Comparison of ENCODE assay signal across 14 cellular contexts in the genomic region with DNA sequence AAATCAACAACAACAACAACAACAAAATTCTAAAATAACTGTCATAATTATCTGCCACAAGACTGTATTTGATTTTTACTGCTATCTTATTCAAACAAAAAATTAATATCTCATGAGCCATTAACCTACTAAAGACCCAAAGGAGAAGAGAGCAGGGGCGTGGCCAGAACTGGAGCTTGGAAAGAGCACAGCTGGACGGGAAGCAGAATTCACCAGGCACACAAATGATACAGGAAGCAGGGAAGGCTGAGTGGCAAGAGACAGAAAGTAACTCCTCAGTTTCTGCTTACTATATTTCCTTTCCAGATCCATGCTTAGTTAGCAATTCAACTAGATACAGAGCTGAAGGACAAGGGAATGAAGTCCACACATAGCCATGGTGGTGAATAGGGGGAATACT. TPM values are rescaled to one million over a fixed set of nuclear protein-coding genes. Genes with fewer than 3 reads are reported as not detected.
DNase-seq lines count a peak whose midpoint lies in the region; ATAC-seq and TF ChIP-seq lines count a peak whose summit lies in the region.
"Had no signal": no experiment of that assay in that cellular context is flagged by ENCODE, and none has a peak within 500 bp of the region (broad histone marks: within the 10 kb centered on the region; RNA-seq: fewer than 3 reads in every experiment).

No MANE protein-coding gene starts in this region.

- DNase-seq in MCF 10A (ENCODE audit: unreplicated experiment) (no peak), mammary epithelial cell (no peak), left colon (peak in 1 of 2 donors; percentile 16), testis (no peak)
- no peak for DNase-seq in central memory CD8-positive, alpha-beta T cell (ENCODE audit: low spot score in 2 of 2)
- DNase-seq: activated CD8-positive, alpha-beta memory T cell treated with anti-CD3 and anti-CD28 coated beads, Interleukin-2, amount 50 U/mL, for 48 hours; MV-4-11; NCI-H345; Peyer's patch had no signal

- intact Hi-C loops in MCF 10A (cut with micrococcal nuclease) = no loop called here
- intact Hi-C loops in mammary epithelial cell (cut with micrococcal nuclease) = no loop called here
- intact Hi-C loops in left colon (cut with DNase I, micrococcal nuclease) = no loop called here
- intact Hi-C loops in testis (cut with DNase I; ENCODE audit: low total_unique reads) = no loop called here

- WGBS in mammary epithelial cell (ENCODE audit: low coverage, missing lambda C conversion rate) = 92% methylated on average over 2 of the region's 2 CpGs
- 35 to 38% methylated on average over 2 of the region's 2 CpGs for WGBS in testis, 2 donors

- TF ChIP-seq POLR2A in testis (IDR thresholded peaks at IDR 0.05) = no peak

- H3K79me2 ChIP-seq in mammary epithelial cell (ENCODE audit: insufficient read depth, low read length) = peaks cover 20% of the 10 kb centered on the region

- H3K4me1 Mint-ChIP-seq in MCF 10A (ENCODE audit: insufficient read depth, unreplicated experiment) = peaks cover 22% of the 10 kb centered on the region
- peaks cover 11% of the 10 kb centered on the region for H3K4me1 Mint-ChIP-seq in central memory CD8-positive, alpha-beta T cell

- TF ChIP-seq CTCF in MCF 10A (IDR thresholded peaks at IDR 0.05; ENCODE audit: unreplicated experiment) = no peak
- TF ChIP-seq CTCF in mammary epithelial cell (conservative IDR thresholded peaks at IDR 0.05 in 1 of 2, IDR thresholded peaks at IDR 0.05 in 1 of 2; ENCODE audit: extremely low read depth in 1 of 2, insufficient read depth in 1 of 2, low read depth in 1 of 2, low read length in 2 of 2) = no peak
- TF ChIP-seq CTCF in testis (IDR thresholded peaks at IDR 0.05) = no peak

- H3K4me3 Mint-ChIP-seq in MCF 10A (ENCODE audit: unreplicated experiment) = no peak overlapping the region
- H3K4me3 Mint-ChIP-seq in central memory CD8-positive, alpha-beta T cell = no peak overlapping the region

- BruUV-seq in MCF 10A (replicated peaks; lab: Mats Ljungman, UMichigan) (no TSS peak), mammary epithelial cell (replicated peaks; lab: Mats Ljungman, UMichigan) (no TSS peak)

- H3K9me3 ChIP-seq in mammary epithelial cell (replicated peaks; ENCODE audit: insufficient read depth, low read length) (no peaks in the 10 kb centered on the region), testis (no peaks in the 10 kb centered on the region)
- H3K9me3 ChIP-seq: BLaER1, Peyer's patch had no signal

- H3K27ac ChIP-seq in mammary epithelial cell (ENCODE audit: insufficient read depth, low read depth, low read length) (no peak overlapping the region), testis (peak overlapping the region; percentile 11 to 52)
- H3K27ac ChIP-seq: BLaER1 had no signal

- no peak for ATAC-seq in central memory CD8-positive, alpha-beta T cell (replicated peaks; ENCODE audit: extremely low read depth, poor library complexity, severe bottlenecking)
- ATAC-seq in left colon (peak; percentile 45), HG02870 (IDR thresholded peaks at IDR 0.05; ENCODE audit: unreplicated experiment) (no peak), GM21717 (IDR thresholded peaks at IDR 0.05; ENCODE audit: unreplicated experiment) (no peak), GM19455 (IDR thresholded peaks at IDR 0.05; ENCODE audit: unreplicated experiment) (no peak)
- ATAC-seq: HCT116 had no signal

- H3K4me3 ChIP-seq in mammary epithelial cell (replicated peaks in 1 of 3; ENCODE audit: insufficient read depth in 1 of 3, low read depth in 2 of 3, low read length in 3 of 3) = no peak overlapping the region
- H3K4me3 ChIP-seq in testis = no peak overlapping the region
- H3K4me3 ChIP-seq: BLaER1, Peyer's patch had no signal

- H3K36me3 ChIP-seq in mammary epithelial cell (ENCODE audit: insufficient read depth, low read length) = peaks cover 35% of the 10 kb centered on the region
- no peaks in the 10 kb centered on the region for H3K36me3 ChIP-seq in testis (ENCODE audit: low read depth, missing control alignments)

- H3K9ac ChIP-seq in mammary epithelial cell (ENCODE audit: insufficient read depth, low read length) = no peak overlapping the region
- H3K9ac ChIP-seq: BLaER1 had no signal

- no peaks in the 10 kb centered on the region for H3K9me3 Mint-ChIP-seq in MCF 10A (ENCODE audit: unreplicated experiment)
- no peaks in the 10 kb centered on the region for H3K9me3 Mint-ChIP-seq in central memory CD8-positive, alpha-beta T cell

- dilution Hi-C loops in mammary epithelial cell (cut with HindIII; ENCODE audit: low sequenced_read_pairs) = no loop called here

- no peak overlapping the region for H3K4me2 ChIP-seq in mammary epithelial cell (ENCODE audit: insufficient read depth, low read depth, low read length)
- H3K4me2 ChIP-seq: BLaER1 had no signal

- POLR2A ChIA-PET in MCF 10A (lab: Yijun Ruan, JAX) = interaction anchor here (1.1 to 1.2 kb wide), 2 partner anchors 16 to 26 kb away, joined by 3 to 4 read pairs; no protein-coding TSS in a partner anchor

- peak overlapping the region; percentile 83 for H3K27ac Mint-ChIP-seq in MCF 10A (ENCODE audit: low read depth, unreplicated experiment)
- H3K27ac Mint-ChIP-seq in central memory CD8-positive, alpha-beta T cell (ENCODE audit: low read depth) = peak overlapping the region; percentile 81

- H2AFZ ChIP-seq in mammary epithelial cell (ENCODE audit: low read depth, low read length) = no peak overlapping the region

- no peaks in the 10 kb centered on the region for H3K27me3 Mint-ChIP-seq in MCF 10A (ENCODE audit: insufficient read depth, unreplicated experiment)
- H3K27me3 Mint-ChIP-seq in central memory CD8-positive, alpha-beta T cell = no peaks in the 10 kb centered on the region

- no peaks in the 10 kb centered on the region for H3K4me1 ChIP-seq in mammary epithelial cell (ENCODE audit: insufficient read depth, low read length)
- peaks cover 9% of the 10 kb centered on the region for H3K4me1 ChIP-seq in testis
- H3K4me1 ChIP-seq: BLaER1, Peyer's patch had no signal

- CTCF ChIA-PET in MCF 10A (lab: Yijun Ruan, JAX) = interaction anchor here (1.3 to 1.5 kb wide), 2 partner anchors 100 to 102 kb away, joined by 3 to 5 read pairs; no protein-coding TSS in a partner anchor
- CTCF ChIA-PET in mammary epithelial cell (lab: Charles Lee; ENCODE audit: low non-redundant PET) = no interaction called here

- H3K36me3 Mint-ChIP-seq in MCF 10A (ENCODE audit: insufficient read depth, unreplicated experiment) = peaks cover 100% of the 10 kb centered on the region
- peaks cover 43% of the 10 kb centered on the region for H3K36me3 Mint-ChIP-seq in central memory CD8-positive, alpha-beta T cell (ENCODE audit: insufficient read depth)

- in situ Hi-C loops in mammary epithelial cell (cut with MboI; ENCODE audit: low sequenced_read_pairs in 2 of 2) = no loop called here

- H4K20me1 ChIP-seq in mammary epithelial cell (ENCODE audit: insufficient read depth, low read length) = no peaks in the 10 kb centered on the region
- H4K20me1 ChIP-seq: BLaER1 had no signal

- H3K27me3 ChIP-seq in mammary epithelial cell (ENCODE audit: insufficient read depth, low read length) = no peaks in the 10 kb centered on the region
- no peaks in the 10 kb centered on the region for H3K27me3 ChIP-seq in testis
- H3K27me3 ChIP-seq: BLaER1, Peyer's patch had no signal

RNA-seq across cellular contexts. Expression of a gene that starts 54.4 kb away (rescaled TPM):
- total RNA-seq in MCF 10A (2022) = 304 and 387 TPM in 2 replicates
- 10 to 100 TPM; 60.7 to 97.9 TPM for total RNA-seq in mammary epithelial cell
- 57.9 TPM for polyA plus RNA-seq in mammary epithelial cell
- 96.0 TPM for polyA minus RNA-seq in mammary epithelial cell
- 100 to 1,000 TPM in 1 of 2 donors, 10 to 100 TPM in 1; 40.3 to 252 TPM for total RNA-seq in left colon
- total RNA-seq in testis = 100 to 1,000 TPM; 156 to 185 TPM
- polyA plus RNA-seq in testis (ENCODE audit: insufficient read depth, low read depth, low replicate concordance) = 86.8 TPM
